Comparison of ENCODE assay signal across 8 cellular contexts in genomic region chr6:30325873-30326445, GRCh38. TPM values are rescaled to one million over a fixed set of nuclear protein-coding genes. Genes with fewer than 3 reads are reported as not detected.
DNase-seq lines count a peak whose midpoint lies in the region; ATAC-seq and TF ChIP-seq lines count a peak whose summit lies in the region.

No MANE protein-coding gene starts in this region.

- peaks cover 33% of the 10 kb centered on the region for H4K20me1 ChIP-seq in PC-3 (ENCODE audit: low read length)
- peaks cover 38% of the 10 kb centered on the region for H4K20me1 ChIP-seq in hepatocyte (ENCODE audit: insufficient read depth, poor library complexity, severe bottlenecking)

- H3K9me3 ChIP-seq in PC-3 (ENCODE audit: low read length) (no peaks in the 10 kb centered on the region), hepatocyte (ENCODE audit: low read depth) (no peaks in the 10 kb centered on the region), gastrocnemius medialis (no peaks in the 10 kb centered on the region)

- ATAC-seq in GM19463 (IDR thresholded peaks at IDR 0.05; ENCODE audit: unreplicated experiment), result peak; percentile 42
- peak; percentile 1 for ATAC-seq in PC-3
- ATAC-seq in gastrocnemius medialis, result peak; percentile 68 to 81

- H3K27ac ChIP-seq in C4-2B, result peak overlapping the region; percentile 90
- H3K27ac ChIP-seq in PC-3 (ENCODE audit: low read length), result peak overlapping the region; percentile 87
- peak overlapping the region; percentile 98 for H3K27ac ChIP-seq in hepatocyte
- peak overlapping the region; percentile 94 to 98 (median 96) for H3K27ac ChIP-seq in gastrocnemius medialis

- CTCF ChIA-PET in PC-3 (lab: Charles Lee), result interaction anchor here (0.6 to 1.5 kb wide), 4 partner anchors 88 to 285 kb away, joined by 3 to 5 read pairs (median 4); no protein-coding TSS in a partner anchor

- H3K4me2 ChIP-seq in PC-3 (ENCODE audit: low read length) (peak overlapping the region; percentile 98), hepatocyte (peak overlapping the region; percentile 89)

- WGBS in hepatocyte (ENCODE audit: low lambda C conversion rate, missing lambda C conversion rate), result under 1% methylated on average over 24 of the region's 25 CpGs

- H2AFZ ChIP-seq in PC-3 (ENCODE audit: low read length) (peak overlapping the region; percentile 90), hepatocyte (peak overlapping the region; percentile 83)

- H3K79me2 ChIP-seq in PC-3 (ENCODE audit: low read length) (peaks cover 68% of the 10 kb centered on the region), hepatocyte (peaks cover 53% of the 10 kb centered on the region)

- H3K36me3 ChIP-seq in PC-3 (ENCODE audit: low read depth, low read length) (peaks cover 4% of the 10 kb centered on the region; the same call in 1 of the 2 replicates), hepatocyte (replicated peaks; ENCODE audit: insufficient read depth, low read depth) (no peaks in the 10 kb centered on the region), gastrocnemius medialis (peaks cover 0 to 23% of the 10 kb centered on the region in 2 donors)

- H3F3A ChIP-seq in PC-3 (ENCODE audit: low read length, unreplicated experiment), result no peaks in the 10 kb centered on the region

- TF ChIP-seq CTCF in C4-2B (conservative IDR thresholded peaks at IDR 0.05) (no peak), PC-3 (conservative IDR thresholded peaks at IDR 0.05; ENCODE audit: low read depth, low read length) (no peak), hepatocyte (IDR thresholded peaks at IDR 0.05; ENCODE audit: poor library complexity) (no peak), gastrocnemius medialis (IDR thresholded peaks at IDR 0.05 in 4 of 5, conservative IDR thresholded peaks at IDR 0.05 in 1 of 5) (no peak)

- H3K4me1 ChIP-seq in PC-3 (ENCODE audit: insufficient read depth, low read length), result peaks cover 39% of the 10 kb centered on the region
- H3K4me1 ChIP-seq in hepatocyte (ENCODE audit: insufficient read depth), result peaks cover 13% of the 10 kb centered on the region
- peaks cover 32 to 33% of the 10 kb centered on the region in 2 donors for H3K4me1 ChIP-seq in gastrocnemius medialis

- intact Hi-C loops in PC-3 (cut with micrococcal nuclease), result loop anchor here (2.0 to 5.0 kb wide), 2 partner anchors 89 to 107 kb away; no protein-coding TSS in a partner anchor
- intact Hi-C loops in gastrocnemius medialis (cut with DNase I; ENCODE audit: low total_unique reads), result loop anchor here (2.0 to 5.0 kb wide), 3 partner anchors 19 to 259 kb away; partner anchors contain the start of genes PPP1R11, RPP21 and TRIM26

- in situ Hi-C loops in gastrocnemius medialis (cut with MboI; ENCODE audit: low sequenced_read_pairs in 4 of 4), result loop anchor here in 2 of 4 donors (10.0 to 25.0 kb wide), 2 partner anchors 111 to 264 kb away; partner anchors contain the start of genes POLR1H (in 2 of the 2), PPP1R11 (in 2 of the 2) and TRIM26 (in 1 of the 2)

- DNase-seq in HT-29 (ENCODE audit: low spot score) (peak; percentile 71), PC-3 (no peak), hepatocyte (ENCODE audit: low spot score) (peak; percentile 64), gastrocnemius medialis (peak in 1 of 2 donors; percentile 50), NCI-H774 (lab: John Stamatoyannopoulos, UW) (no peak)
- DNase-seq in activated naive CD4-positive, alpha-beta T cell treated with anti-CD3 and anti-CD28 coated beads, Interleukin-2, amount 50 U/mL, for 16 hours, result peak; percentile 79

- POLR2A ChIA-PET in PC-3 (lab: Charles Lee; ENCODE audit: unreplicated experiment), result interaction anchor here (0.5 to 0.6 kb wide), 2 partner anchors 14 to 113 kb away, joined by 3 to 7 read pairs; partner anchors contain the start of gene TRIM26

- no peaks in the 10 kb centered on the region for H3K27me3 ChIP-seq in PC-3 (ENCODE audit: low read length)
- no peaks in the 10 kb centered on the region for H3K27me3 ChIP-seq in hepatocyte
- no peaks in the 10 kb centered on the region for H3K27me3 ChIP-seq in gastrocnemius medialis

- H3K9me2 ChIP-seq in PC-3 (replicated peaks; ENCODE audit: low read length), result no peaks in the 10 kb centered on the region
- H3K9me2 ChIP-seq in hepatocyte (replicated peaks; ENCODE audit: insufficient read depth), result no peaks in the 10 kb centered on the region

- peak overlapping the region; percentile 97 for H3K9ac ChIP-seq in PC-3 (ENCODE audit: low read length)

- no TSS peak for BruUV-seq in PC-3 (replicated peaks; lab: Mats Ljungman, UMichigan)

- peak overlapping the region; percentile 95 for H3K4me3 ChIP-seq in PC-3 (ENCODE audit: low read length)
- peak overlapping the region; percentile 78 for H3K4me3 ChIP-seq in hepatocyte
- H3K4me3 ChIP-seq in gastrocnemius medialis, result peak overlapping the region; percentile 80 to 91 (median 88)

- TF ChIP-seq POLR2A in gastrocnemius medialis (IDR thresholded peaks at IDR 0.05), result no peak

RNA-seq across cellular contexts. Expression of gene TRIM39, which starts 0.8 kb away (rescaled TPM):
- total RNA-seq in HT-29 (2014; rRNA removed; shearing (Covaris generic)), result 13.6 and 15.0 TPM in 2 replicates
- total RNA-seq in PC-3 (2014; rRNA removed) (17.9 and 24.8 TPM in 2 replicates), hepatocyte (7.0 and 7.8 TPM in 2 replicates), gastrocnemius medialis (10 to 100 TPM; 12.3 to 21.5 (median 14.9) TPM)
- polyA plus RNA-seq in hepatocyte, result 6.3 and 8.8 TPM in 2 replicates

RNA-seq across cellular contexts. Expression of gene RPP21, which starts 19.0 kb away (rescaled TPM):
- total RNA-seq in HT-29 (2014; rRNA removed; shearing (Covaris generic)), result 111 and 121 TPM in 2 replicates
- total RNA-seq in PC-3 (2014; rRNA removed) (151 and 161 TPM in 2 replicates), hepatocyte (40.8 and 41.6 TPM in 2 replicates), gastrocnemius medialis (100 to 1,000 TPM in 1 of 4 donors, 10 to 100 TPM in 3; 44.5 to 103 (median 85.4) TPM)
- 80.8 and 87.2 TPM in 2 replicates for polyA plus RNA-seq in hepatocyte

Comparison
In these comparisons a context has a peak if more than half of its experiments do, and no peak if none do; other contexts are left out.
1. ATAC-seq: peak in every context shown above with its lines; median percentile 74 in gastrocnemius medialis; 42 in GM19463; 1 in PC-3.
2. DNase-seq: peak in HT-29 (single experiment), activated naive CD4-positive, alpha-beta T cell treated with anti-CD3 and anti-CD28 coated beads, Interleukin-2, amount 50 U/mL, for 16 hours (single experiment) and hepatocyte (single experiment); none in PC-3 (single experiment) and NCI-H774 (single experiment).
3. Peak in every context shown above with its lines, with median percentiles within 50 percentile points of each other: H3K27ac ChIP-seq and H3K4me3 ChIP-seq.